Comparison of ENCODE assay signal across 23 cellular contexts in the genomic region with DNA sequence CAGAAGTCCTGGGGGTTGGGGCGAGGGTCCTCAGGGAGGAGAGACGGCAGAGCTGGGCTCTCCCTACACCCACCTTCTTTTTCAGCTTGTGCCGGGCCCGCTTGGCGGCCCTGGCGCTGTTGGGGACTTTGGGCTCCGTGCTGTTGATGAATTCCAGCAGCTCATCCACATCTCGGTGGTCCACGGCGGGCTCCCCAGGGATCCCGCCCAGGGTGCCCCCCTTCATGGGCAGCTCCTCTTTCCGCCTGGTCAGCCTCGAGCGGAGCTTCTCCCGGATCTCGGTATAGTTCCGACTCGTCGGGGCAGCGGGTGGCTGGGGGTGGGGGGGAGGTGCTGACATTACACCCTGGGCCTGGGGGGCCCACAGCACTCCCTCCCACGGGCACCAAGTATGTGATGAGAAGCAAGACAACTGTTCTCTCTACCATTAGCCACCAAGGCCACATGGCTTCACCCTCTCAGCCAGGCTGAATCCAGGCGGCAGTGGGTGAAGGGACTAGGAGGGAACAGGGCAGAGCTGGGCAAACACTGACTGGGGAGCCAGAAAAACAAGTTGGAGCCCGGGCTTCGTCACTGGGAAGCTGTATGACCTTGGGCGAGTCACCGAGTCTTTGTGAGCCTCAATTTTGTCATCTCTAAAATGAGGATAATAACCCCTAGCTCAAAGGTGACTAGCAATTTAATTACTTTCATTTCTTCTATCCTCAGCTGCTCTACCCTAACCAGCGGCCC. TPM values are rescaled to one million over a fixed set of nuclear protein-coding genes. Genes with fewer than 3 reads are reported as not detected.
DNase-seq lines count a peak whose midpoint lies in the region; ATAC-seq and TF ChIP-seq lines count a peak whose summit lies in the region.
"Had no signal": no experiment of that assay in that cellular context is flagged by ENCODE, and none has a peak within 500 bp of the region (broad histone marks: within the 10 kb centered on the region; RNA-seq: fewer than 3 reads in every experiment).

No MANE protein-coding gene starts in this region.

- peak overlapping the region; percentile 35 for H3K27ac Mint-ChIP-seq in activated CD8-positive, alpha-beta T cell treated with anti-CD3 and anti-CD28 coated beads for 36 hours
- H3K27ac Mint-ChIP-seq in natural killer cell = no peak overlapping the region
- H3K27ac Mint-ChIP-seq: activated CD4-positive, alpha-beta memory T cell treated with anti-CD3 and anti-CD28 coated beads for 36 hours; HFFc6 had no signal

- H3K9me3 Mint-ChIP-seq in activated CD8-positive, alpha-beta T cell treated with anti-CD3 and anti-CD28 coated beads for 36 hours = no peaks in the 10 kb centered on the region
- H3K9me3 Mint-ChIP-seq in natural killer cell = no peaks in the 10 kb centered on the region
- H3K9me3 Mint-ChIP-seq: activated CD4-positive, alpha-beta memory T cell treated with anti-CD3 and anti-CD28 coated beads for 36 hours; activated naive CD8-positive, alpha-beta T cell treated with anti-CD3 and anti-CD28 coated beads, Interleukin-2, amount 50 U/mL, for 24 hours; HFFc6 had no signal

- H3K27me3 Mint-ChIP-seq in activated CD8-positive, alpha-beta T cell treated with anti-CD3 and anti-CD28 coated beads for 36 hours = no peaks in the 10 kb centered on the region
- H3K27me3 Mint-ChIP-seq in natural killer cell (ENCODE audit: low read depth in 2 of 2) = no peaks in the 10 kb centered on the region
- H3K27me3 Mint-ChIP-seq: activated CD4-positive, alpha-beta memory T cell treated with anti-CD3 and anti-CD28 coated beads for 36 hours; activated naive CD8-positive, alpha-beta T cell treated with anti-CD3 and anti-CD28 coated beads, Interleukin-2, amount 50 U/mL, for 24 hours had no signal

- DNase-seq in HT-29 (ENCODE audit: low spot score) (peak; percentile 81), sigmoid colon (peak; percentile 58), natural killer cell (no peak)
- no peak for DNase-seq in activated CD8-positive, alpha-beta T cell treated with anti-CD3 and anti-CD28 coated beads for 36 hours
- DNase-seq: activated CD4-positive, alpha-beta memory T cell treated with anti-CD3 and anti-CD28 coated beads for 36 hours; activated gamma-delta T cell; activated naive CD8-positive, alpha-beta T cell treated with anti-CD3 and anti-CD28 coated beads, Interleukin-2, amount 50 U/mL, for 24 hours; GOT3; heart right ventricle; HFFc6; Kasumi-1; mesendoderm; NCI-H1048; NCI-H187 treated with DMSO at 0.1 percent for 48 hours; NCI-H226; NCI-H748 treated with DMSO at 0.1 percent for 48 hours; trophoblast cell had no signal

- TF ChIP-seq CTCF in activated CD8-positive, alpha-beta T cell treated with anti-CD3 and anti-CD28 coated beads for 36 hours (IDR thresholded peaks at IDR 0.05) = no peak
- TF ChIP-seq CTCF in sigmoid colon (IDR thresholded peaks at IDR 0.05) (no peak), natural killer cell (IDR thresholded peaks at IDR 0.05) (no peak)

- CTCF ChIA-PET in activated CD8-positive, alpha-beta T cell treated with anti-CD3 and anti-CD28 coated beads for 36 hours (lab: Charles Lee) = interaction anchor here (0.6 kb wide), 1 partner anchor 414 kb away, joined by 4 read pairs; no protein-coding TSS in a partner anchor

- TF ChIP-seq POLR2A in sigmoid colon (IDR thresholded peaks at IDR 0.05) = no peak

- intact Hi-C loops in activated CD8-positive, alpha-beta T cell treated with anti-CD3 and anti-CD28 coated beads for 36 hours (cut with micrococcal nuclease) = no loop called here
- intact Hi-C loops in sigmoid colon (cut with DNase I) = no loop called here
- intact Hi-C loops in natural killer cell (cut with micrococcal nuclease) = no loop called here

- H3K4me3 ChIP-seq in sigmoid colon = no peak overlapping the region
- H3K4me3 ChIP-seq: heart right ventricle had no signal

- H3K36me3 Mint-ChIP-seq in activated CD8-positive, alpha-beta T cell treated with anti-CD3 and anti-CD28 coated beads for 36 hours (ENCODE audit: low read depth) = peaks cover 10% of the 10 kb centered on the region
- no peaks in the 10 kb centered on the region for H3K36me3 Mint-ChIP-seq in natural killer cell

- 88 to 93% methylated on average over 27 of the region's 27 CpGs for WGBS in sigmoid colon, 2 donors

- H3K27me3 ChIP-seq in sigmoid colon = no peaks in the 10 kb centered on the region
- H3K27me3 ChIP-seq: heart right ventricle, neutrophil had no signal

- no peak for TF ChIP-seq EP300 in sigmoid colon (IDR thresholded peaks at IDR 0.05)

- ATAC-seq in activated CD8-positive, alpha-beta T cell treated with anti-CD3 and anti-CD28 coated beads for 36 hours = no peak
- ATAC-seq in esophagus mucosa (peak; percentile 82), HG02852 (IDR thresholded peaks at IDR 0.05; ENCODE audit: unreplicated experiment) (no peak), GM18519 (IDR thresholded peaks at IDR 0.05; ENCODE audit: low FRiP score, unreplicated experiment) (no peak), natural killer cell (no peak)
- ATAC-seq: activated CD4-positive, CD25-positive, alpha-beta regulatory T cell treated with anti-CD3 and anti-CD28 coated beads, Interleukin-2, amount 50 U/mL, for 24 hours; activated naive CD8-positive, alpha-beta T cell treated with anti-CD3 and anti-CD28 coated beads, Interleukin-2, amount 50 U/mL, for 24 hours had no signal

- no peaks in the 10 kb centered on the region for H3K4me1 Mint-ChIP-seq in activated CD8-positive, alpha-beta T cell treated with anti-CD3 and anti-CD28 coated beads for 36 hours (ENCODE audit: low read depth)
- H3K4me1 Mint-ChIP-seq in natural killer cell = peaks cover 5 to 9% of the 10 kb centered on the region in 2 donors
- H3K4me1 Mint-ChIP-seq: activated naive CD8-positive, alpha-beta T cell treated with anti-CD3 and anti-CD28 coated beads, Interleukin-2, amount 50 U/mL, for 24 hours had no signal

- peak overlapping the region in 2 of 4 donors; percentile 48 to 56 for H3K27ac ChIP-seq in sigmoid colon
- H3K27ac ChIP-seq: HL-60, neutrophil had no signal

- H3K9me3 ChIP-seq in sigmoid colon = no peaks in the 10 kb centered on the region
- H3K9me3 ChIP-seq: heart right ventricle, neutrophil had no signal

- POLR2A ChIA-PET in activated CD8-positive, alpha-beta T cell treated with anti-CD3 and anti-CD28 coated beads for 36 hours (lab: Charles Lee) = interaction anchor here (0.7 kb wide), 1 partner anchor 8 kb away, joined by 3 read pairs; no protein-coding TSS in a partner anchor

- peaks cover 0 to 37% (median 23%) of the 10 kb centered on the region in 4 donors for H3K4me1 ChIP-seq in sigmoid colon

- H3K4me3 Mint-ChIP-seq in activated CD8-positive, alpha-beta T cell treated with anti-CD3 and anti-CD28 coated beads for 36 hours = no peak overlapping the region
- H3K4me3 Mint-ChIP-seq in natural killer cell = no peak overlapping the region
- H3K4me3 Mint-ChIP-seq: activated CD4-positive, alpha-beta memory T cell treated with anti-CD3 and anti-CD28 coated beads for 36 hours; activated naive CD8-positive, alpha-beta T cell treated with anti-CD3 and anti-CD28 coated beads, Interleukin-2, amount 50 U/mL, for 24 hours; HFFc6 had no signal

- H3K36me3 ChIP-seq in sigmoid colon = peaks cover 35 to 94% (median 51%) of the 10 kb centered on the region in 4 donors

RNA-seq across cellular contexts. Expression of a gene that starts 14.6 kb away (rescaled TPM):
- 240 and 269 TPM in 2 replicates for total RNA-seq in HT-29 (2014; rRNA removed; shearing (Covaris generic))
- total RNA-seq in activated CD8-positive, alpha-beta T cell treated with anti-CD3 and anti-CD28 coated beads for 36 hours = 100 to 1,000 TPM; 226 to 228 TPM
- total RNA-seq in esophagus mucosa (64.2 TPM), sigmoid colon (10 to 100 TPM; 47.8 to 55.1 (median 51.6) TPM), natural killer cell (100 to 1,000 TPM in 1 of 3 donors, 10 to 100 TPM in 2; 66.6 to 106 (median 78.3) TPM)
- 10 to 100 TPM; 69.7 to 78.4 (median 72.6) TPM for polyA plus RNA-seq in sigmoid colon

RNA-seq across cellular contexts. Expression of a gene that starts 21.7 kb away (rescaled TPM):
- 1.6 and 1.9 TPM in 2 replicates for total RNA-seq in HT-29 (2014; rRNA removed; shearing (Covaris generic))
- total RNA-seq in activated CD8-positive, alpha-beta T cell treated with anti-CD3 and anti-CD28 coated beads for 36 hours = 1 to 10 TPM; 7.4 to 8.0 TPM
- 3.3 TPM for total RNA-seq in esophagus mucosa
- total RNA-seq in sigmoid colon = 1 to 10 TPM; 4.6 to 8.0 (median 6.5) TPM
- polyA plus RNA-seq in sigmoid colon = 10 to 100 TPM in 1 of 3 donors, 1 to 10 TPM in 2; 3.0 to 20.2 (median 7.2) TPM
- 10 to 100 TPM in 1 of 3 donors, 1 to 10 TPM in 2; 3.5 to 19.8 (median 9.1) TPM for total RNA-seq in natural killer cell

RNA-seq across cellular contexts. Expression of a gene that starts 23.0 kb away (rescaled TPM):
- 32.8 and 61.4 TPM in 2 replicates for total RNA-seq in HT-29 (2014; rRNA removed; shearing (Covaris generic))
- total RNA-seq in activated CD8-positive, alpha-beta T cell treated with anti-CD3 and anti-CD28 coated beads for 36 hours = 10 to 100 TPM; 71.4 to 76.7 TPM
- total RNA-seq in esophagus mucosa (31.6 TPM), sigmoid colon (10 to 100 TPM; 39.6 to 82.8 (median 43.9) TPM), natural killer cell (100 to 1,000 TPM; 203 to 235 (median 216) TPM)
- 10 to 100 TPM in 2 of 3 donors, 1 to 10 TPM in 1; 9.0 to 87.4 (median 10.2) TPM for polyA plus RNA-seq in sigmoid colon

RNA-seq across cellular contexts. Expression of a gene that starts 34.0 kb away (rescaled TPM):
- total RNA-seq in HT-29 (2014; rRNA removed; shearing (Covaris generic)) = 32.2 and 34.7 TPM in 2 replicates
- 10 to 100 TPM; 68.4 to 73.0 TPM for total RNA-seq in activated CD8-positive, alpha-beta T cell treated with anti-CD3 and anti-CD28 coated beads for 36 hours
- total RNA-seq in esophagus mucosa (23.0 TPM), sigmoid colon (100 to 1,000 TPM; 274 to 923 (median 482) TPM), natural killer cell (10 to 100 TPM in 2 of 3 donors, 1 to 10 TPM in 1; 9.7 to 58.7 (median 14.7) TPM)
- 10 to 100 TPM in 2 of 3 donors, 1 to 10 TPM in 1; 7.2 to 58.5 (median 14.4) TPM for polyA plus RNA-seq in sigmoid colon

RNA-seq across cellular contexts. Expression of a gene that starts 57.9 kb away (rescaled TPM):
- total RNA-seq in HT-29 (2014; rRNA removed; shearing (Covaris generic)) = 11.3 and 12.9 TPM in 2 replicates
- total RNA-seq in activated CD8-positive, alpha-beta T cell treated with anti-CD3 and anti-CD28 coated beads for 36 hours = 100 to 1,000 TPM; 101 to 105 TPM
- total RNA-seq in esophagus mucosa (27.2 TPM), sigmoid colon (10 to 100 TPM; 54.8 to 100.0 (median 82.3) TPM), natural killer cell (10 to 100 TPM; 13.7 to 25.2 (median 15.0) TPM)
- 10 to 100 TPM in 2 of 3 donors, 1 to 10 TPM in 1; 6.0 to 22.2 (median 16.9) TPM for polyA plus RNA-seq in sigmoid colon

Comparison
In these comparisons a context has a peak if more than half of its experiments do, and no peak if none do; other contexts are left out.
1. DNase-seq: peak in HT-29 (single experiment) and sigmoid colon (single experiment); none in activated CD8-positive, alpha-beta T cell treated with anti-CD3 and anti-CD28 coated beads for 36 hours (single experiment) and natural killer cell (single experiment).